In genomic region chr16:27241658-27242057, GRCh38 we compare ENCODE assay signal across 9 cellular contexts. TPM values are rescaled to one million over a fixed set of nuclear protein-coding genes. Genes with fewer than 3 reads are reported as not detected.
DNase-seq lines count a peak whose midpoint lies in the region; ATAC-seq, FAIRE-seq and TF ChIP-seq lines count a peak whose summit lies in the region.
"Had no signal": no experiment of that assay in that cellular context is flagged by ENCODE, and none has a peak within 500 bp of the region (broad histone marks: within the 10 kb centered on the region; RNA-seq: fewer than 3 reads in every experiment).

No MANE protein-coding gene starts in this region.

- peak overlapping the region in 9 of 10 donors; percentile 30 to 84 (median 62) for H3K27ac ChIP-seq in heart right ventricle
- peak overlapping the region; percentile 24 for H3K27ac ChIP-seq in urinary bladder (ENCODE audit: low read depth)

- H3K4me1 ChIP-seq in heart right ventricle = peaks cover 13 to 85% (median 67%) of the 10 kb centered on the region in 9 donors
- H3K4me1 ChIP-seq in urinary bladder (ENCODE audit: insufficient read depth) = peaks cover 2% of the 10 kb centered on the region

- DNase-seq in heart right ventricle = no peak
- DNase-seq in Right ventricle myocardium superior = no peak
- no peak for DNase-seq in frontal cortex (ENCODE audit: low spot score in 2 of 2)
- DNase-seq in KG1 (lab: John Stamatoyannopoulos, UW) = no peak
- DNase-seq: stimulated activated CD4-positive, alpha-beta T cell treated with anti-CD3 and anti-CD28 coated beads, Interleukin-4, amount 100 ng/mL, for 4 hours had no signal

- no peaks in the 10 kb centered on the region for H3K9me3 ChIP-seq in heart right ventricle

- intact Hi-C loops in heart right ventricle (cut with DNase I) (loop anchor here in 1 of 10 donors (10.0 kb wide), 1 partner anchor 73 kb away; the partner anchor contains the start of gene IL4R), Right ventricle myocardium superior (cut with DNase I) (no loop called here)
- intact Hi-C loops in dendritic cell treated with granulocyte-macrophage colony-stimulating factor and Interleukin-4, amounts not matched to agents 40 ng/mL and 50 ng/mL, for 4 days (cut with micrococcal nuclease) = no loop called here

- no peaks in the 10 kb centered on the region for H3K36me3 ChIP-seq in heart right ventricle
- H3K36me3 ChIP-seq in urinary bladder (ENCODE audit: insufficient read depth) = no peaks in the 10 kb centered on the region

- peaks cover 13% of the 10 kb centered on the region for H3K36me3 Mint-ChIP-seq in dendritic cell treated with granulocyte-macrophage colony-stimulating factor and Interleukin-4, amounts not matched to agents 40 ng/mL and 50 ng/mL, for 4 days (ENCODE audit: low read depth)
- H3K36me3 Mint-ChIP-seq in nephron (ENCODE audit: low read depth) = no peaks in the 10 kb centered on the region

- no peak for ATAC-seq in heart right ventricle
- no peak for ATAC-seq in Right ventricle myocardium superior (ENCODE audit: poor library complexity)
- ATAC-seq in GM21723 (IDR thresholded peaks at IDR 0.05; ENCODE audit: unreplicated experiment) = no peak

- no peak for TF ChIP-seq CTCF in heart right ventricle (IDR thresholded peaks at IDR 0.05)
- no peak for TF ChIP-seq CTCF in nephron (IDR thresholded peaks at IDR 0.05; ENCODE audit: unreplicated experiment in 3 of 3)

- H3K27ac Mint-ChIP-seq in dendritic cell treated with granulocyte-macrophage colony-stimulating factor and Interleukin-4, amounts not matched to agents 40 ng/mL and 50 ng/mL, for 4 days = peak overlapping the region; percentile 3
- peak overlapping the region; percentile 36 to 89 (median 87) for H3K27ac Mint-ChIP-seq in nephron

- 72 to 76% methylated on average over 13 of the region's 13 CpGs for WGBS in heart right ventricle, 2 donors
- WGBS in urinary bladder = 75% methylated on average over 13 of the region's 13 CpGs

- peaks cover 2% of the 10 kb centered on the region for H3K27me3 Mint-ChIP-seq in dendritic cell treated with granulocyte-macrophage colony-stimulating factor and Interleukin-4, amounts not matched to agents 40 ng/mL and 50 ng/mL, for 4 days
- H3K27me3 Mint-ChIP-seq in nephron (ENCODE audit: low read depth) = no peaks in the 10 kb centered on the region

- H3K4me1 Mint-ChIP-seq in dendritic cell treated with granulocyte-macrophage colony-stimulating factor and Interleukin-4, amounts not matched to agents 40 ng/mL and 50 ng/mL, for 4 days (ENCODE audit: low read depth) = peaks cover 71% of the 10 kb centered on the region
- peaks cover 69% of the 10 kb centered on the region for H3K4me1 Mint-ChIP-seq in nephron

- no peak for FAIRE-seq in frontal cortex (lab: Jason Lieb, UNC)

- no peaks in the 10 kb centered on the region for H3K9me3 Mint-ChIP-seq in dendritic cell treated with granulocyte-macrophage colony-stimulating factor and Interleukin-4, amounts not matched to agents 40 ng/mL and 50 ng/mL, for 4 days
- H3K9me3 Mint-ChIP-seq in nephron = no peaks in the 10 kb centered on the region

- H3K27me3 ChIP-seq in heart right ventricle = no peaks in the 10 kb centered on the region

- no peak overlapping the region for H3K4me3 Mint-ChIP-seq in dendritic cell treated with granulocyte-macrophage colony-stimulating factor and Interleukin-4, amounts not matched to agents 40 ng/mL and 50 ng/mL, for 4 days
- H3K4me3 Mint-ChIP-seq in nephron = peak overlapping the region in 1 of 3 experiments; percentile 41

- no peak overlapping the region for H3K4me3 ChIP-seq in heart right ventricle
- H3K4me3 ChIP-seq in urinary bladder (ENCODE audit: low read depth, low read length) = no peak overlapping the region

RNA-seq across cellular contexts. Expression of gene NSMCE1, which starts 26.9 kb away (rescaled TPM):
- total RNA-seq in heart right ventricle (10 to 100 TPM; 33.5 to 46.3 (median 38.1) TPM), Right ventricle myocardium superior (36.0 TPM), urinary bladder (33.9 TPM), frontal cortex (35.1 TPM)
- polyA plus RNA-seq in heart right ventricle (10 to 100 TPM; 36.1 to 57.1 TPM), urinary bladder (76.3 TPM)

RNA-seq across cellular contexts. Expression of gene KDM8, which starts 38.3 kb away (rescaled TPM):
- total RNA-seq in heart right ventricle (1 to 10 TPM; 2.6 to 4.5 (median 3.3) TPM), Right ventricle myocardium superior (2.9 TPM), urinary bladder (3.3 TPM), frontal cortex (3.3 TPM)
- polyA plus RNA-seq in heart right ventricle (1 to 10 TPM; 1.5 to 5.8 TPM), urinary bladder (4.4 TPM)
